ENCODE assay signal across 12 cellular contexts in genomic region chr22:23217171-23218052, GRCh38. TPM values are rescaled to one million over a fixed set of nuclear protein-coding genes. Genes with fewer than 3 reads are reported as not detected.
DNase-seq lines count a peak whose midpoint lies in the region; ATAC-seq and TF ChIP-seq lines count a peak whose summit lies in the region.
"Had no signal": no experiment of that assay in that cellular context is flagged by ENCODE, and none has a peak within 500 bp of the region (broad histone marks: within the 10 kb centered on the region; RNA-seq: fewer than 3 reads in every experiment).

No MANE protein-coding gene starts in this region.

- WGBS in esophagus squamous epithelium, 2 donors: 75 to 79% methylated on average over 13 of the region's 16 CpGs

- no peak for TF ChIP-seq CTCF in CD8-positive, alpha-beta T cell (IDR thresholded peaks at IDR 0.05)
- TF ChIP-seq CTCF in RWPE1 (conservative IDR thresholded peaks at IDR 0.05; ENCODE audit: low read depth) (no peak), esophagus squamous epithelium (IDR thresholded peaks at IDR 0.05) (no peak), progenitor cell of endocrine pancreas (IDR thresholded peaks at IDR 0.05; ENCODE audit: unreplicated experiment) (no peak)

- H3K27me3 Mint-ChIP-seq in CD8-positive, alpha-beta T cell (ENCODE audit: low read depth): no peaks in the 10 kb centered on the region
- H3K27me3 Mint-ChIP-seq in progenitor cell of endocrine pancreas: no peaks in the 10 kb centered on the region

- CTCF ChIA-PET in CD8-positive, alpha-beta T cell (lab: Charles Lee): interaction anchor here (1.0 to 1.6 kb wide), 2 partner anchors 35 to 73 kb away, joined by 4 to 5 read pairs; no protein-coding TSS in a partner anchor
- CTCF ChIA-PET in RWPE1 (lab: Yijun Ruan, JAX): no interaction called here

- no peak overlapping the region for H3K27ac ChIP-seq in CD8-positive, alpha-beta T cell (ENCODE audit: low read depth, low read length)
- H3K27ac ChIP-seq in RWPE1 (peak overlapping the region; percentile 80), esophagus squamous epithelium (peak overlapping the region in 3 of 4 donors; percentile 44 to 79 (median 66))

- H3K27me3 ChIP-seq in CD8-positive, alpha-beta T cell (ENCODE audit: insufficient read depth, low read length): no peaks in the 10 kb centered on the region
- H3K27me3 ChIP-seq in esophagus squamous epithelium: no peaks in the 10 kb centered on the region

- H3K9me3 Mint-ChIP-seq in CD8-positive, alpha-beta T cell: no peaks in the 10 kb centered on the region
- H3K9me3 Mint-ChIP-seq in progenitor cell of endocrine pancreas (ENCODE audit: low read depth): no peaks in the 10 kb centered on the region

- peaks cover 94% of the 10 kb centered on the region for H3K4me1 Mint-ChIP-seq in CD8-positive, alpha-beta T cell (ENCODE audit: low read depth)
- H3K4me1 Mint-ChIP-seq in progenitor cell of endocrine pancreas (ENCODE audit: low read depth): peaks cover 62% of the 10 kb centered on the region

- H3K9me3 ChIP-seq in CD8-positive, alpha-beta T cell (ENCODE audit: low read length): no peaks in the 10 kb centered on the region
- H3K9me3 ChIP-seq in esophagus squamous epithelium: no peaks in the 10 kb centered on the region

- intact Hi-C loops in CD8-positive, alpha-beta T cell (cut with DNase I, micrococcal nuclease): loop anchor here (2.0 to 10.0 kb wide), 3 partner anchors 35 to 47 kb away; partner anchors contain the start of gene BCR (in 1 of the 2)
- intact Hi-C loops in esophagus squamous epithelium (cut with DNase I): no loop called here

- no peak for DNase-seq in CD8-positive, alpha-beta T cell
- DNase-seq in RWPE1 (ENCODE audit: low spot score): no peak
- DNase-seq in esophagus squamous epithelium (lab: John Stamatoyannopoulos, UW): no peak
- DNase-seq in progenitor cell of endocrine pancreas (ENCODE audit: low spot score, unreplicated experiment): no peak
- no peak for DNase-seq in H4 (ENCODE audit: low spot score)
- no peak for DNase-seq in kidney tubule cell (ENCODE audit: low spot score)
- DNase-seq: GOT3, NCI-H1417 treated with DMSO at 0.1 percent for 48 hours, occipital lobe had no signal

- H3K36me3 ChIP-seq in CD8-positive, alpha-beta T cell (ENCODE audit: insufficient read depth, low read length): no peaks in the 10 kb centered on the region
- no peaks in the 10 kb centered on the region for H3K36me3 ChIP-seq in esophagus squamous epithelium

- H3K4me3 ChIP-seq in CD8-positive, alpha-beta T cell (ENCODE audit: low read depth, low read length): no peak overlapping the region
- no peak overlapping the region for H3K4me3 ChIP-seq in esophagus squamous epithelium

- POLR2A ChIA-PET in CD8-positive, alpha-beta T cell (lab: Charles Lee): interaction anchor here (1.9 kb wide), 1 partner anchor 9 kb away, joined by 11 read pairs; no protein-coding TSS in a partner anchor
- POLR2A ChIA-PET in RWPE1 (lab: Yijun Ruan, JAX; ENCODE audit: low non-redundant PET): no interaction called here

- ATAC-seq in CD8-positive, alpha-beta T cell: no peak
- ATAC-seq in HG03354 (IDR thresholded peaks at IDR 0.05; ENCODE audit: poor library complexity, severe bottlenecking, unreplicated experiment) (no peak), GM21381 (IDR thresholded peaks at IDR 0.05; ENCODE audit: unreplicated experiment) (no peak)
- ATAC-seq: Panc1 had no signal

- H3K4me1 ChIP-seq in CD8-positive, alpha-beta T cell (ENCODE audit: insufficient read depth, low read length): peaks cover 77% of the 10 kb centered on the region
- peaks cover 43 to 99% (median 85%) of the 10 kb centered on the region in 3 donors for H3K4me1 ChIP-seq in esophagus squamous epithelium

- TF ChIP-seq POLR2A in esophagus squamous epithelium (IDR thresholded peaks at IDR 0.05): no peak

- peaks cover 2% of the 10 kb centered on the region for H3K36me3 Mint-ChIP-seq in CD8-positive, alpha-beta T cell
- peaks cover 1% of the 10 kb centered on the region for H3K36me3 Mint-ChIP-seq in progenitor cell of endocrine pancreas (ENCODE audit: insufficient read depth)

- H3K27ac Mint-ChIP-seq in CD8-positive, alpha-beta T cell: peak overlapping the region; percentile 93
- peak overlapping the region; percentile 96 for H3K27ac Mint-ChIP-seq in progenitor cell of endocrine pancreas

- peak overlapping the region; percentile 77 for H3K4me3 Mint-ChIP-seq in CD8-positive, alpha-beta T cell
- no peak overlapping the region for H3K4me3 Mint-ChIP-seq in progenitor cell of endocrine pancreas (ENCODE audit: low read depth)

RNA-seq across cellular contexts. Expression of gene BCR, which starts 37.1 kb away (rescaled TPM):
- 10 to 100 TPM; 72.1 to 78.5 TPM for total RNA-seq in CD8-positive, alpha-beta T cell
- total RNA-seq in esophagus squamous epithelium: 10 to 100 TPM; 38.7 to 50.0 (median 47.5) TPM
- 102 and 106 TPM in 2 replicates for total RNA-seq in progenitor cell of endocrine pancreas
- 8.4 and 10.1 TPM in 2 replicates for total RNA-seq in H4 (2014; rRNA removed; shearing (Covaris generic))
